ENCODE assay signal across 8 cellular contexts in the genomic region with DNA sequence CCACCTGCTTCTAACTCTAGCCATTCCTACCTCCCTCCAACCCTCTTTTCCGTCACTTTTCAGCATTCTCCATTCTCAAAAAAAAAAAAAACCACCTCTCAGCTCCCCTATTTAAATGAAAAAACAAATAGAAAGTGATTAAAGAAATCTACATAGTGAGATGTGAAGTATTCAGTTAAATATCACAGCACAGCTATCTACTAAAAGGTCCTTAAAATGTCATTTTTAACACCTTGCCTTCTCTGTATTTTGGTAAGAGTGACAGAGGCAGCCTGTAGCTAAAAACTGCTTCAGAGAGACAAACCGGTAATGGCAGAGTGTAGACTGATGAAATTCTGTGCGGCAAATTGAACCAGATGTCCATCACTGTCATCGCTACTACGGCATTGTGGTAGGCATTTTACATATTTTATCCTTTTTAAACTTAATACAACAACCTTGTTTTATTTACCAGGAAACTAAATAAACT. TPM values are rescaled to one million over a fixed set of nuclear protein-coding genes. Genes with fewer than 3 reads are reported as not detected.
DNase-seq lines count a peak whose midpoint lies in the region; ATAC-seq and TF ChIP-seq lines count a peak whose summit lies in the region.

No MANE protein-coding gene starts in this region.

- H3K4me3 ChIP-seq in thoracic aorta: peak overlapping the region; percentile 90

- H3K27ac ChIP-seq in angular gyrus (ENCODE audit: low read depth, low read length) (peak overlapping the region; percentile 85), layer of hippocampus (ENCODE audit: low read depth, low read length) (peak overlapping the region; percentile 87), thoracic aorta (peak overlapping the region; percentile 87)

- H3K27me3 ChIP-seq in layer of hippocampus (ENCODE audit: control insufficient read depth, insufficient read depth, low read length) (no peaks in the 10 kb centered on the region), thoracic aorta (replicated peaks; ENCODE audit: insufficient read depth) (no peaks in the 10 kb centered on the region)

- DNase-seq in AG08396 (ENCODE audit: low spot score) (peak; percentile 25), HS-5 (ENCODE audit: low read depth) (peak; percentile 2), thoracic aorta (ENCODE audit: low spot score) (no peak), NCI-H774 (lab: John Stamatoyannopoulos, UW) (no peak), SKM-1 treated with dmso at 0.1 percent for 144 hours (lab: John Stamatoyannopoulos, UW; ENCODE audit: unreplicated experiment) (no peak), retina (no peak)

- no peak for ATAC-seq in thoracic aorta (ENCODE audit: insufficient number of reproducible peaks, low FRiP score, low read depth)

- TF ChIP-seq CTCF in thoracic aorta (IDR thresholded peaks at IDR 0.05): no peak

- H3K4me1 ChIP-seq in thoracic aorta (ENCODE audit: control insufficient read depth in 1 of 2, low read depth in 2 of 2): peaks cover 0 to 22% of the 10 kb centered on the region in 2 donors

- H3K36me3 ChIP-seq in thoracic aorta: peaks cover 8% of the 10 kb centered on the region

- no peaks in the 10 kb centered on the region for H3K9me3 ChIP-seq in thoracic aorta

RNA-seq across cellular contexts. Expression of gene ALG9, which starts 0.3 kb away (rescaled TPM):
- 10 to 100 TPM; 21.2 to 33.4 TPM for total RNA-seq in thoracic aorta

RNA-seq across cellular contexts. Expression of gene FDXACB1, which starts 7.2 kb away (rescaled TPM):
- 1 to 10 TPM in 1 of 2 donors, under 1 TPM in 1; 0.71 to 1.8 TPM for total RNA-seq in thoracic aorta

RNA-seq across cellular contexts. Expression of gene CFAP68, which starts 7.6 kb away (rescaled TPM):
- total RNA-seq in thoracic aorta: 1 to 10 TPM; 1.9 to 9.7 TPM

RNA-seq across cellular contexts. Expression of gene CRYAB, which starts 39.8 kb away (rescaled TPM):
- 100 to 1,000 TPM; 325 to 387 TPM for total RNA-seq in thoracic aorta

RNA-seq across cellular contexts. Expression of gene HSPB2, which starts 40.8 kb away (rescaled TPM):
- total RNA-seq in thoracic aorta: 1 to 10 TPM; 2.2 to 3.1 TPM

Comparison
In these comparisons a context has a peak if more than half of its experiments do, and no peak if none do; other contexts are left out.
1. DNase-seq: peak in AG08396 (single experiment) and HS-5 (single experiment); none in thoracic aorta (single experiment), NCI-H774 (single experiment), SKM-1 treated with dmso at 0.1 percent for 144 hours (single experiment) and retina (single experiment).
2. Peak in every context shown above with its lines, with median percentiles within 50 percentile points of each other: H3K27ac ChIP-seq.